ENCODE assay signal across 34 cellular contexts in genomic region chr21:18617291-18617690, GRCh38.
"Had no signal": no experiment of that assay in that cellular context is flagged by ENCODE, and none has a peak within 500 bp of the region (broad histone marks: within the 10 kb centered on the region; RNA-seq: fewer than 3 reads in every experiment).

No MANE protein-coding gene starts in this region.

- H3K27ac Mint-ChIP-seq: activated naive CD8-positive, alpha-beta T cell; nephron; stimulated activated effector memory CD8-positive, alpha-beta T cell treated with anti-CD3 and anti-CD28 coated beads, Interleukin-12 subunit alpha, Interleukin-12 subunit beta, amount 100 ng/mL, for 72 hours; stimulated activated naive CD8-positive, alpha-beta T cell treated with anti-CD3 and anti-CD28 coated beads, Interleukin-15, Interleukin-2, amounts not matched to agents 100 ng/mL and 50 ng/mL, for 24 hours had no signal

- H3K4me1 Mint-ChIP-seq: central memory CD8-positive, alpha-beta T cell; stimulated activated effector memory CD8-positive, alpha-beta T cell treated with anti-CD3 and anti-CD28 coated beads, Interleukin-12 subunit alpha, Interleukin-12 subunit beta, amount 100 ng/mL, for 72 hours had no signal

- DNase-seq: activated CD4-positive, alpha-beta T cell treated with anti-CD3 and anti-CD28 coated beads for 48 hours; activated CD4-positive, alpha-beta T cell treated with anti-CD3 and anti-CD28 coated beads, Interleukin-2, amount 50 U/mL, for 48 hours; activated CD8-positive, alpha-beta memory T cell treated with anti-CD3 and anti-CD28 coated beads for 24 hours; activated effector memory CD4-positive, alpha-beta T cell treated with Interleukin-2 at 50 U/mL for 16 hours; activated naive CD4-positive, alpha-beta T cell treated with Interleukin-2 at 50 U/mL for 16 hours; anterior cingulate cortex; dermis blood vessel endothelial cell; effector CD4-positive, alpha-beta T cell; foreskin keratinocyte; islet precursor cell; left ventricle myocardium inferior; mucosa of descending colon; nucleus accumbens; pancreas; sigmoid colon; small intestine; stimulated activated CD4-positive, alpha-beta T cell treated with anti-CD3 and anti-CD28 coated beads, Interleukin-4, amount 100 ng/mL, for 24 hours; T-helper 9 cell; trophoblast cell had no signal

- H3K9me3 ChIP-seq: esophagus muscularis mucosa, left ventricle myocardium inferior, mucosa of descending colon, pancreas, prostate gland, sigmoid colon, thoracic aorta had no signal

- H3K4me3 Mint-ChIP-seq: activated naive CD8-positive, alpha-beta T cell; central memory CD8-positive, alpha-beta T cell; nephron; stimulated activated effector memory CD8-positive, alpha-beta T cell treated with anti-CD3 and anti-CD28 coated beads, Interleukin-12 subunit alpha, Interleukin-12 subunit beta, amount 100 ng/mL, for 72 hours; stimulated activated naive CD8-positive, alpha-beta T cell treated with anti-CD3 and anti-CD28 coated beads, Interleukin-15, Interleukin-2, amounts not matched to agents 100 ng/mL and 50 ng/mL, for 24 hours had no signal

- H3K27me3 ChIP-seq: esophagus muscularis mucosa, foreskin keratinocyte, pancreas, sigmoid colon had no signal

- FAIRE-seq: bronchial epithelial cell, colon, pancreas, small intestine, TTC549, urothelium cell line had no signal

- H3K9me3 Mint-ChIP-seq: nephron; stimulated activated naive CD8-positive, alpha-beta T cell treated with anti-CD3 and anti-CD28 coated beads, Interleukin-15, Interleukin-2, amounts not matched to agents 100 ng/mL and 50 ng/mL, for 24 hours had no signal

- ATAC-seq: activated CD4-positive, CD25-positive, alpha-beta regulatory T cell treated with anti-CD3 and anti-CD28 coated beads, Interleukin-2, amount 50 U/mL, for 24 hours; foreskin keratinocyte; mucosa of descending colon; pancreas; stimulated activated effector memory CD8-positive, alpha-beta T cell treated with anti-CD3 and anti-CD28 coated beads, Interleukin-12 subunit alpha, Interleukin-12 subunit beta, amount 100 ng/mL, for 72 hours had no signal

- H3K36me3 ChIP-seq: esophagus muscularis mucosa, left ventricle myocardium inferior, pancreas, prostate gland, sigmoid colon, thoracic aorta had no signal

- H3K27ac ChIP-seq: esophagus muscularis mucosa, foreskin keratinocyte, left ventricle myocardium inferior, pancreas, prostate gland, sigmoid colon, thoracic aorta, VCaP had no signal

- H3K4me1 ChIP-seq: esophagus muscularis mucosa, foreskin keratinocyte, left ventricle myocardium inferior, pancreas, prostate gland, sigmoid colon had no signal

- H3K4me3 ChIP-seq: esophagus muscularis mucosa, left ventricle myocardium inferior, lung, mucosa of descending colon, pancreas, prostate gland, sigmoid colon, thoracic aorta had no signal

- H3K36me3 Mint-ChIP-seq: activated naive CD8-positive, alpha-beta T cell; stimulated activated effector memory CD8-positive, alpha-beta T cell treated with anti-CD3 and anti-CD28 coated beads, Interleukin-12 subunit alpha, Interleukin-12 subunit beta, amount 100 ng/mL, for 72 hours had no signal

- H3K27me3 Mint-ChIP-seq: activated naive CD8-positive, alpha-beta T cell; central memory CD8-positive, alpha-beta T cell; stimulated activated naive CD8-positive, alpha-beta T cell treated with anti-CD3 and anti-CD28 coated beads, Interleukin-15, Interleukin-2, amounts not matched to agents 100 ng/mL and 50 ng/mL, for 24 hours had no signal
